In genomic region chr10:113557389-113558321, GRCh38 we compare ENCODE assay signal across 13 cellular contexts. TPM values are rescaled to one million over a fixed set of nuclear protein-coding genes. Genes with fewer than 3 reads are reported as not detected.
DNase-seq lines count a peak whose midpoint lies in the region; ATAC-seq and TF ChIP-seq lines count a peak whose summit lies in the region.
"Had no signal": no experiment of that assay in that cellular context is flagged by ENCODE, and none has a peak within 500 bp of the region (broad histone marks: within the 10 kb centered on the region; RNA-seq: fewer than 3 reads in every experiment).

No MANE protein-coding gene starts in this region.

- no peak for TF ChIP-seq CTCF in BE2C (IDR thresholded peaks at IDR 0.05; ENCODE audit: low read depth, low read length)
- TF ChIP-seq CTCF in epithelial cell of esophagus (IDR thresholded peaks at IDR 0.05; ENCODE audit: insufficient read depth, low read depth, low read length, missing control alignments), result no peak
- TF ChIP-seq CTCF in nephron (IDR thresholded peaks at IDR 0.05; ENCODE audit: unreplicated experiment in 3 of 3), result no peak

- H3K36me3 ChIP-seq in BE2C, result no peaks in the 10 kb centered on the region
- H3K36me3 ChIP-seq in MG63, result no peaks in the 10 kb centered on the region

- H3K9me3 Mint-ChIP-seq in nephron, result no peaks in the 10 kb centered on the region

- H3K4me1 ChIP-seq in BE2C, result peaks cover 20% of the 10 kb centered on the region

- H3K4me1 Mint-ChIP-seq in nephron, result peaks cover 65% of the 10 kb centered on the region

- H3K4me3 Mint-ChIP-seq in nephron, result peak overlapping the region in 2 of 3 experiments; percentile 14 to 35

- H3K4me3 ChIP-seq in BE2C (ENCODE audit: low read depth, low read length) (peak overlapping the region; percentile 13), epithelial cell of esophagus (ENCODE audit: low read length) (peak overlapping the region; percentile 12), MG63 (no peak overlapping the region)

- no peaks in the 10 kb centered on the region for H3K27me3 ChIP-seq in BE2C
- no peaks in the 10 kb centered on the region for H3K27me3 ChIP-seq in MG63

- no peaks in the 10 kb centered on the region for H3K36me3 Mint-ChIP-seq in nephron (ENCODE audit: low read depth)

- no peaks in the 10 kb centered on the region for H3K9me3 ChIP-seq in BE2C
- no peaks in the 10 kb centered on the region for H3K9me3 ChIP-seq in MG63

- ATAC-seq in SK-N-SH treated with all-trans-retinoic acid at 6 μM for 48 hours, result peak; percentile 86
- ATAC-seq in GM21526 (IDR thresholded peaks at IDR 0.05; ENCODE audit: low FRiP score, unreplicated experiment), result no peak
- ATAC-seq: left ventricle myocardium superior had no signal

- DNase-seq in BE2C (peak; percentile 62), epithelial cell of esophagus (ENCODE audit: low read depth) (peak; percentile 61), MG63 (no peak), NCI-H2107 treated with DMSO at 0.1 percent for 48 hours (lab: John Stamatoyannopoulos, UW; ENCODE audit: unreplicated experiment) (no peak)
- no peak for DNase-seq in stimulated activated CD4-positive, alpha-beta T cell treated with anti-CD3 and anti-CD28 coated beads, Interleukin-2, amount 100 ng/mL, for 48 hours
- DNase-seq: ACHN; activated CD4-positive, alpha-beta T cell treated with anti-CD3 and anti-CD28 coated beads, Interleukin-2, amount 50 U/mL, for 1 hour; amygdala; left ventricle myocardium superior; NCI-H2171 treated with DMSO at 0.1 percent for 48 hours had no signal

- H3K27me3 Mint-ChIP-seq in nephron (ENCODE audit: low read depth), result peaks cover 50% of the 10 kb centered on the region

- peak overlapping the region; percentile 37 to 75 (median 68) for H3K27ac Mint-ChIP-seq in nephron

TF ChIP-seq in SK-N-SH treated with all-trans-retinoic acid at 6 μM for 48 hours, 23 proteins besides CTCF, POLR2A, EP300 and RAD21:
- TF ChIP-seq ISL1 (CRISPR knock-in tag; IDR thresholded peaks at IDR 0.05), result peak; percentile 73
- no peak for TF ChIP-seq CSRNP3 (CRISPR knock-in tag; IDR thresholded peaks at IDR 0.05)
- TF ChIP-seq TOX (CRISPR knock-in tag; IDR thresholded peaks at IDR 0.05; ENCODE audit: borderline replicate concordance), result peak; percentile 75; the same call in 1 of the 2 replicates
- no peak for TF ChIP-seq ZFP3 (CRISPR knock-in tag; IDR thresholded peaks at IDR 0.05)
- TF ChIP-seq CREB5 (CRISPR knock-in tag; IDR thresholded peaks at IDR 0.05; ENCODE audit: low read depth), result no peak
- peak; percentile 71 for TF ChIP-seq TCF4 (CRISPR knock-in tag; IDR thresholded peaks at IDR 0.05; ENCODE audit: borderline replicate concordance)
- TF ChIP-seq PPARA (CRISPR knock-in tag; IDR thresholded peaks at IDR 0.05; ENCODE audit: borderline replicate concordance), result no peak
- peak; percentile 78; the same call in 1 of the 2 replicates for TF ChIP-seq TSHZ2 (CRISPR knock-in tag; IDR thresholded peaks at IDR 0.05)
- TF ChIP-seq POU6F1 (CRISPR knock-in tag; IDR thresholded peaks at IDR 0.05; ENCODE audit: borderline replicate concordance, low read depth), result no peak
- TF ChIP-seq ZFP30 (CRISPR knock-in tag; IDR thresholded peaks at IDR 0.05), result no peak
- TF ChIP-seq PATZ1 (CRISPR knock-in tag; IDR thresholded peaks at IDR 0.05; ENCODE audit: borderline replicate concordance), result peak; percentile 46; the same call in 1 of the 2 replicates
TF ChIP-seq in SK-N-SH treated with all-trans-retinoic acid at 6 μM for 48 hours: peak in this region for 5.

RNA-seq across cellular contexts. Expression of gene HABP2, which starts 4.8 kb away (rescaled TPM):
- polyA plus RNA-seq in BE2C (2012; ENCODE audit: insufficient read depth, insufficient read length, low read depth), result 0.88 TPM
- total RNA-seq in MG63 (2014; rRNA removed; shearing (Covaris generic); ENCODE audit: low replicate concordance), result not detected in 2 replicates
- total RNA-seq: left ventricle myocardium superior had no signal

Comparison
In these comparisons a context has a peak if more than half of its experiments do, and no peak if none do; other contexts are left out.
1. DNase-seq: peak in BE2C (single experiment) and epithelial cell of esophagus (single experiment); none in MG63 (single experiment), stimulated activated CD4-positive, alpha-beta T cell treated with anti-CD3 and anti-CD28 coated beads, Interleukin-2, amount 100 ng/mL, for 48 hours (0 of 2) and NCI-H2107 treated with DMSO at 0.1 percent for 48 hours (single experiment).